Comparison of ENCODE assay signal across 24 cellular contexts in the genomic region with DNA sequence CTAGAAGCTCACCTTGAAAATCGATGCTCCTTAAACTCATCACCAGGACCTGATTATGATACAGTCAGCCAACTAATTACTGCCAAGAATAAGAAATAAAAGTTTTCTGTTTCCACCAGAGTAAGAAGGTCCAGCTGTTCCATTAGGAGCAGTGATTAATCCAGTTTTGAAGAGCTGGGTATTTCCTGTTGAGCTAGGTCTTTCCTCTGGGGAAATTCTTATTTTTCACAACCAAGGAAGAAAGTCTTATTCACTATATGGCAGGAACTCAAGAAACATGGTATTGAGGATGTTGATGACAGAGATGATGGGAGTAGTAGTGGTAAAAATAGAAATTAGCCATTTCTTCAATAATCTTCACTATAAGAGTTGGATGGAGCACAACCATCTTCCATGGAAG.
A peak's percentile ranks its signal among the peaks of the same experiment; 100 is the strongest.
DNase-seq lines count a peak whose midpoint lies in the region; ATAC-seq, FAIRE-seq and TF ChIP-seq lines count a peak whose summit lies in the region.
"Had no signal": no experiment of that assay in that cellular context is flagged by ENCODE, and none has a peak within 500 bp of the region (broad histone marks: within the 10 kb centered on the region; RNA-seq: fewer than 3 reads in every experiment).

No MANE protein-coding gene starts in this region.

- H2BK120ac ChIP-seq in IMR-90 (ENCODE audit: low read depth, low read length) (no peak overlapping the region), mesenchymal stem cell (ENCODE audit: low read depth, low read length) (no peak overlapping the region)

- H2BK20ac ChIP-seq in IMR-90 (ENCODE audit: low read depth, low read length): no peak overlapping the region

- H3K23ac ChIP-seq in IMR-90 (ENCODE audit: low read depth, low read length) (no peak overlapping the region), mesenchymal stem cell (ENCODE audit: low read length in 2 of 2) (no peak overlapping the region)

- peaks cover 9% of the 10 kb centered on the region for H3K9me3 ChIP-seq in IMR-90 (ENCODE audit: control insufficient read depth, insufficient read depth, low read length)
- peaks cover 20% of the 10 kb centered on the region for H3K9me3 ChIP-seq in mesenchymal stem cell (ENCODE audit: control insufficient read depth, low read length)
- H3K9me3 ChIP-seq: adrenal gland, MG63 had no signal

- BruUV-seq in IMR-90 (replicated peaks; lab: Mats Ljungman, UMichigan): no TSS peak

- H3K56ac ChIP-seq in IMR-90 (ENCODE audit: extremely low read depth, insufficient read depth, low read length): no peak overlapping the region

- H2AFZ ChIP-seq in IMR-90 (replicated peaks; ENCODE audit: low read length, poor library complexity) (no peak overlapping the region), mesenchymal stem cell (ENCODE audit: low read depth, low read length) (no peak overlapping the region)

- H4K20me1 ChIP-seq in IMR-90 (ENCODE audit: insufficient read depth, low read length): no peaks in the 10 kb centered on the region

- H2BK5ac ChIP-seq in IMR-90 (ENCODE audit: low read depth, low read length, poor library complexity, severe bottlenecking) (no peak overlapping the region), mesenchymal stem cell (ENCODE audit: low read depth, low read length, poor library complexity, severe bottlenecking) (no peak overlapping the region)

- H4K5ac ChIP-seq in IMR-90 (ENCODE audit: low read depth, low read length): no peak overlapping the region

- H4K8ac ChIP-seq in IMR-90 (ENCODE audit: low read depth in 2 of 2, low read length in 2 of 2) (no peak overlapping the region), mesenchymal stem cell (ENCODE audit: low read length) (no peak overlapping the region)

- no peak for TF ChIP-seq POLR2A in IMR-90 (IDR thresholded peaks at IDR 0.05; ENCODE audit: low read depth, low read length)

- H3K27ac ChIP-seq in IMR-90 (ENCODE audit: insufficient read depth, low read length): no peak overlapping the region
- no peak overlapping the region for H3K27ac ChIP-seq in mesenchymal stem cell (ENCODE audit: low read length, poor library complexity, severe bottlenecking)
- H3K27ac ChIP-seq: adrenal gland, breast epithelium, SJCRH30 had no signal

- dilution Hi-C loops in IMR-90 (cut with HindIII; ENCODE audit: low sequenced_read_pairs, unreplicated experiment): no loop called here

- intact Hi-C loops in IMR-90 (cut with micrococcal nuclease): no loop called here

- H3K4ac ChIP-seq in IMR-90 (ENCODE audit: low read depth, low read length) (no peak overlapping the region), mesenchymal stem cell (ENCODE audit: low read depth in 1 of 2, low read length in 2 of 2) (no peak overlapping the region)

- no peak overlapping the region for H2BK15ac ChIP-seq in IMR-90 (ENCODE audit: low read depth, low read length)
- H2BK15ac ChIP-seq in mesenchymal stem cell (ENCODE audit: low read depth, poor library complexity, severe bottlenecking): no peak overlapping the region

- H4K91ac ChIP-seq in IMR-90 (ENCODE audit: insufficient read depth, low read depth, low read length): no peak overlapping the region
- no peak overlapping the region for H4K91ac ChIP-seq in mesenchymal stem cell (ENCODE audit: low read length)

- H3K4me1 ChIP-seq in IMR-90 (ENCODE audit: control insufficient read depth, insufficient read depth, low read length) (peaks cover 1% of the 10 kb centered on the region; the same call in 1 of the 2 replicates), mesenchymal stem cell (ENCODE audit: control insufficient read depth, insufficient read depth, low read depth, low read length) (peaks cover 3% of the 10 kb centered on the region)
- H3K4me1 ChIP-seq: adrenal gland, breast epithelium had no signal

- H2BK12ac ChIP-seq in mesenchymal stem cell (ENCODE audit: low read length in 2 of 2): no peak overlapping the region

- H3K9ac ChIP-seq in IMR-90 (ENCODE audit: low read depth, low read length): no peak overlapping the region
- peak overlapping the region; percentile 43 for H3K9ac ChIP-seq in mesenchymal stem cell (ENCODE audit: low read length)

- H2AK5ac ChIP-seq in IMR-90 (ENCODE audit: low read depth, low read length) (no peak overlapping the region), mesenchymal stem cell (ENCODE audit: low read length, severe bottlenecking) (no peak overlapping the region)

- H3K14ac ChIP-seq in IMR-90 (replicated peaks; ENCODE audit: low read depth, low read length) (no peak overlapping the region), mesenchymal stem cell (ENCODE audit: low read length in 2 of 2) (no peak overlapping the region)

- POLR2A ChIA-PET in IMR-90 (lab: Charles Lee; ENCODE audit: unreplicated experiment): interaction anchor here (0.6 kb wide), 1 partner anchor 119 kb away, joined by 3 read pairs; no protein-coding TSS in a partner anchor

- H3K4me3 ChIP-seq in IMR-90 (ENCODE audit: insufficient read depth, low read depth, low read length) (no peak overlapping the region), mesenchymal stem cell (ENCODE audit: insufficient read depth in 1 of 2, low read depth in 1 of 2, low read length in 2 of 2) (no peak overlapping the region)
- H3K4me3 ChIP-seq: adrenal gland, breast epithelium, MG63, SJCRH30 had no signal

- no peak for TF ChIP-seq RAD21 in IMR-90 (IDR thresholded peaks at IDR 0.05; ENCODE audit: low read length)

- no peaks in the 10 kb centered on the region; the same call in 1 of the 2 replicates for H3K9me1 ChIP-seq in IMR-90 (ENCODE audit: insufficient read depth, low read length)

- no peaks in the 10 kb centered on the region for H3K79me1 ChIP-seq in IMR-90 (ENCODE audit: low read depth in 1 of 2, low read length in 2 of 2)
- no peaks in the 10 kb centered on the region for H3K79me1 ChIP-seq in mesenchymal stem cell (replicated peaks; ENCODE audit: low read length, poor library complexity, severe bottlenecking)

- no peak for FAIRE-seq in HTR-8/SVneo (lab: Jason Lieb, UNC)
- FAIRE-seq: endometrium, TTC549 had no signal

- H2AK9ac ChIP-seq in IMR-90 (replicated peaks; ENCODE audit: low read depth, low read length, poor library complexity): no peak overlapping the region

- CTCF ChIA-PET in IMR-90 (lab: Yijun Ruan, JAX): interaction anchor here (0.9 kb wide), 1 partner anchor 15 kb away, joined by 3 read pairs; no protein-coding TSS in a partner anchor

- H3K4me2 ChIP-seq in IMR-90 (ENCODE audit: low read depth, low read length) (no peak overlapping the region), mesenchymal stem cell (ENCODE audit: low read length, poor library complexity, severe bottlenecking) (no peak overlapping the region)

- H3K36me3 ChIP-seq in IMR-90 (ENCODE audit: control insufficient read depth, insufficient read depth, low read length): no peaks in the 10 kb centered on the region
- no peaks in the 10 kb centered on the region for H3K36me3 ChIP-seq in mesenchymal stem cell (ENCODE audit: control insufficient read depth in 1 of 2, insufficient read depth in 2 of 2, low read depth in 1 of 2, low read length in 2 of 2)
- H3K36me3 ChIP-seq: adrenal gland, breast epithelium, MG63, SJCRH30 had no signal

- DNase-seq in AG20443 (ENCODE audit: low spot score) (peak; percentile 21), IMR-90 (peak; percentile 76), fibroblast of gingiva (ENCODE audit: low read depth) (peak; percentile 57), mesenchymal stem cell (peak; percentile 48), HTR-8/SVneo (ENCODE audit: insufficient read length, low spot score) (no peak)
- DNase-seq: activated CD4-positive, CD25-positive, alpha-beta regulatory T cell treated with anti-CD3 and anti-CD28 coated beads, Interleukin-2, amount 50 U/mL, for 72 hours; activated gamma-delta T cell treated with Interleukin-2 at 50 U/mL for 16 hours; adrenal gland; CD4-positive, alpha-beta memory T cell; foreskin melanocyte; HFFc6; hippocampal formation; MG63; NCI-H1417 treated with DMSO at 0.1 percent for 48 hours; NCI-H524 treated with DMSO at 0.1 percent for 48 hours; right cardiac atrium; SJCRH30; stimulated activated naive CD8-positive, alpha-beta T cell treated with anti-CD3 and anti-CD28 coated beads, Interleukin-15, Interleukin-2, amounts not matched to agents 100 U/mL and 50 U/mL, for 24 hours; T-helper 1 cell had no signal

- TF ChIP-seq CTCF in IMR-90 (conservative IDR thresholded peaks at IDR 0.05; ENCODE audit: low read depth, low read length): no peak

- H3K18ac ChIP-seq in IMR-90 (ENCODE audit: low read depth, low read length) (no peak overlapping the region), mesenchymal stem cell (ENCODE audit: low read depth in 1 of 2, low read length in 2 of 2) (no peak overlapping the region)

- H3K27me3 ChIP-seq in IMR-90 (ENCODE audit: control insufficient read depth, insufficient read depth, low read length) (no peaks in the 10 kb centered on the region), mesenchymal stem cell (ENCODE audit: control insufficient read depth in 1 of 2, insufficient read depth in 1 of 2, low read length in 2 of 2) (no peaks in the 10 kb centered on the region)
- H3K27me3 ChIP-seq: breast epithelium, MG63, SJCRH30 had no signal

- in situ Hi-C loops in IMR-90 (cut with MboI; ENCODE audit: low sequenced_read_pairs): loop anchor here (25.0 kb wide), 1 partner anchor 686 kb away; no protein-coding TSS in a partner anchor

- no CpG with 5 or more reads among the region's 1 CpG for WGBS in IMR-90 (ENCODE audit: extremely low coverage in 2 of 2, insufficient read length in 1 of 2), 2 experiments
- WGBS in mesenchymal stem cell: 89% methylated on average over 1 of the region's 1 CpG

- ATAC-seq in IMR-90 (ENCODE audit: low read depth) (no peak), GM21381 (IDR thresholded peaks at IDR 0.05; ENCODE audit: unreplicated experiment) (no peak), GM21737 (IDR thresholded peaks at IDR 0.05; ENCODE audit: unreplicated experiment) (no peak)
- ATAC-seq: stimulated activated naive CD8-positive, alpha-beta T cell treated with anti-CD3 and anti-CD28 coated beads, Interleukin-15, Interleukin-2, amounts not matched to agents 100 U/mL and 50 U/mL, for 24 hours had no signal

TF ChIP-seq in IMR-90, 13 proteins besides CTCF, POLR2A, EP300 and RAD21 (continues in another document):
- TF ChIP-seq, protein P1, sequence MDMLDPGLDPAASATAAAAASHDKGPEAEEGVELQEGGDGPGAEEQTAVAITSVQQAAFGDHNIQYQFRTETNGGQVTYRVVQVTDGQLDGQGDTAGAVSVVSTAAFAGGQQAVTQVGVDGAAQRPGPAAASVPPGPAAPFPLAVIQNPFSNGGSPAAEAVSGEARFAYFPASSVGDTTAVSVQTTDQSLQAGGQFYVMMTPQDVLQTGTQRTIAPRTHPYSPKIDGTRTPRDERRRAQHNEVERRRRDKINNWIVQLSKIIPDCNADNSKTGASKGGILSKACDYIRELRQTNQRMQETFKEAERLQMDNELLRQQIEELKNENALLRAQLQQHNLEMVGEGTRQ (IDR thresholded peaks at IDR 0.05; ENCODE audit: low read depth, low read length): no peak
- TF ChIP-seq CEBPB (IDR thresholded peaks at IDR 0.05; ENCODE audit: low read depth, low read length): no peak
- TF ChIP-seq CHD1 (IDR thresholded peaks at IDR 0.05; ENCODE audit: low read depth, low read length): no peak
- no peak for TF ChIP-seq RFX5 (IDR thresholded peaks at IDR 0.05; ENCODE audit: low read depth, low read length)
- no peak for TF ChIP-seq SMC3 (IDR thresholded peaks at IDR 0.05; ENCODE audit: low read depth, low read length)
- no peak for TF ChIP-seq RCOR1 (IDR thresholded peaks at IDR 0.05; ENCODE audit: insufficient replicate concordance, low read length)
- TF ChIP-seq MXI1 (IDR thresholded peaks at IDR 0.05; ENCODE audit: borderline replicate concordance, low read depth, low read length): no peak
